In genomic region chr4:53908661-53909078, GRCh38 we compare ENCODE assay signal across 8 cellular contexts.
DNase-seq lines count a peak whose midpoint lies in the region; ATAC-seq, FAIRE-seq and TF ChIP-seq lines count a peak whose summit lies in the region.

No MANE protein-coding gene starts in this region.

- H3K27me3 ChIP-seq in endocrine pancreas (ENCODE audit: control insufficient read depth, insufficient read depth, low read length) (no peaks in the 10 kb centered on the region), mesendoderm (ENCODE audit: insufficient read depth, low read length, poor library complexity) (no peaks in the 10 kb centered on the region)

- TF ChIP-seq RAD21 in A549 (conservative IDR thresholded peaks at IDR 0.05 in 1 of 2, IDR thresholded peaks at IDR 0.05 in 1 of 2): peak; percentile 82 to 83

- POLR2A ChIA-PET in A549 (lab: Yijun Ruan, JAX): interaction anchor here (0.5 to 1.2 kb wide), 2 partner anchors 307 to 324 kb away, joined by 3 read pairs; no protein-coding TSS in a partner anchor
- POLR2A ChIA-PET in GM10248 (lab: Yijun Ruan, JAX): no interaction called here

- TF ChIP-seq POLR2A in A549 (IDR thresholded peaks at IDR 0.05; ENCODE audit: low read length): no peak

- WGBS in A549 (ENCODE audit: missing lambda C conversion rate): 11% methylated on average over 8 of the region's 8 CpGs
- WGBS in mesendoderm (ENCODE audit: extremely low coverage, insufficient coverage, low lambda C conversion rate): no CpG with 5 or more reads among the region's 8 CpGs
- whole genome bisulfite sequencing in urinary bladder: 3% methylated on average over 8 of the region's 8 CpGs

- H3K9ac ChIP-seq in endocrine pancreas (ENCODE audit: control insufficient read depth, insufficient read depth, low read length) (no peak overlapping the region), mesendoderm (ENCODE audit: low read length) (peak overlapping the region; percentile 26)

- H2BK15ac ChIP-seq in mesendoderm (replicated peaks; ENCODE audit: low read depth): no peak overlapping the region

- no peak overlapping the region for H2AK5ac ChIP-seq in mesendoderm (ENCODE audit: low read length)

- peak overlapping the region; percentile 84 for H3K56ac ChIP-seq in mesendoderm (ENCODE audit: low read length)

- no peaks in the 10 kb centered on the region for H3K79me1 ChIP-seq in mesendoderm (ENCODE audit: low read length)

- no peak overlapping the region for H2BK120ac ChIP-seq in mesendoderm (ENCODE audit: low read depth, low read length)

- H3K27ac ChIP-seq in A549 (peak overlapping the region; percentile 50 to 70; a peak in 5 of 6 replicates), mesendoderm (ENCODE audit: low read depth, low read length) (no peak overlapping the region), urinary bladder (ENCODE audit: low read depth) (no peak overlapping the region)

- DNase-seq in A549 (ENCODE audit: low read depth in 1 of 2, low spot score in 1 of 2) (peak; percentile 57 to 77), GM10248 (ENCODE audit: extremely low spot score) (peak; percentile 35), LoVo (ENCODE audit: low spot score) (peak; percentile 74), SIG-M5 (lab: John Stamatoyannopoulos, UW) (peak; percentile 39), mesendoderm (peak; percentile 80)

- FAIRE-seq in A549 (lab: Jason Lieb, UNC): peak; percentile 13

- H3K36me3 ChIP-seq in endocrine pancreas (ENCODE audit: control insufficient read depth, insufficient read depth, low read length): no peaks in the 10 kb centered on the region
- no peaks in the 10 kb centered on the region for H3K36me3 ChIP-seq in mesendoderm (ENCODE audit: control insufficient read depth, insufficient read depth, low read length)
- H3K36me3 ChIP-seq in urinary bladder (ENCODE audit: insufficient read depth): no peaks in the 10 kb centered on the region

- H2BK5ac ChIP-seq in mesendoderm (ENCODE audit: low read length): peak overlapping the region; percentile 72

- peak; percentile 74 for TF ChIP-seq CTCF in A549 (IDR thresholded peaks at IDR 0.05)
- TF ChIP-seq CTCF in GM10248 (IDR thresholded peaks at IDR 0.05; ENCODE audit: control extremely low read depth, extremely low read depth, low read depth, missing control alignments): peak; percentile 62

- CTCF ChIA-PET in A549 (lab: Yijun Ruan, JAX) (interaction anchor here (0.7 to 6.3 kb wide), 22 partner anchors 11 to 895 kb away, joined by 3 to 81 read pairs (median 4); partner anchors contain the start of gene PDGFRA), GM10248 (lab: Yijun Ruan, JAX) (interaction anchor here (0.7 to 9.8 kb wide), 29 partner anchors 8 to 333 kb away, joined by 3 to 113 read pairs (median 4); no protein-coding TSS in a partner anchor)

- no peak overlapping the region for H4K8ac ChIP-seq in mesendoderm (ENCODE audit: low read depth, low read length)

- H3K4me3 ChIP-seq in A549: no peak overlapping the region
- H3K4me3 ChIP-seq in endocrine pancreas (ENCODE audit: control insufficient read depth, insufficient read depth, low read length): peak overlapping the region; percentile 44
- no peak overlapping the region for H3K4me3 ChIP-seq in mesendoderm (ENCODE audit: low read length)
- H3K4me3 ChIP-seq in urinary bladder (ENCODE audit: low read depth, low read length): peak overlapping the region; percentile 5

- H3K9me3 ChIP-seq in A549: no peaks in the 10 kb centered on the region
- H3K9me3 ChIP-seq in endocrine pancreas (ENCODE audit: control insufficient read depth, low read length): no peaks in the 10 kb centered on the region

- H3K23ac ChIP-seq in mesendoderm (ENCODE audit: low read length): no peak overlapping the region

- H4K5ac ChIP-seq in mesendoderm (ENCODE audit: low read length): no peak overlapping the region

- no peak for TF ChIP-seq EP300 in A549 (IDR thresholded peaks at IDR 0.05)

- no peak overlapping the region for H3K18ac ChIP-seq in mesendoderm (ENCODE audit: low read length)

- ATAC-seq in A549 (peak; percentile 91 to 97), GM18517 (IDR thresholded peaks at IDR 0.05; ENCODE audit: unreplicated experiment) (no peak)

- peaks cover 19% of the 10 kb centered on the region; the same call in 2 of the 3 replicates for H3K4me1 ChIP-seq in A549
- peaks cover 4% of the 10 kb centered on the region for H3K4me1 ChIP-seq in endocrine pancreas (ENCODE audit: control insufficient read depth, insufficient read depth, low read length)
- H3K4me1 ChIP-seq in mesendoderm (ENCODE audit: control insufficient read depth, low read depth, low read length): peaks cover 5% of the 10 kb centered on the region
- no peaks in the 10 kb centered on the region for H3K4me1 ChIP-seq in urinary bladder (ENCODE audit: insufficient read depth)

- peak overlapping the region; percentile 76 for H3K4me2 ChIP-seq in A549
- no peak overlapping the region for H3K4me2 ChIP-seq in mesendoderm (ENCODE audit: low read length)

- H3K4ac ChIP-seq in mesendoderm (ENCODE audit: low read depth, low read length): no peak overlapping the region

- no peaks in the 10 kb centered on the region for H3K79me2 ChIP-seq in mesendoderm (ENCODE audit: control insufficient read depth, insufficient read depth, low read length)

TF ChIP-seq in A549, 52 proteins besides CTCF, POLR2A, EP300 and RAD21:
- TF ChIP-seq KDM1A (IDR thresholded peaks at IDR 0.05; ENCODE audit: low read depth): no peak
- TF ChIP-seq RCOR1 (IDR thresholded peaks at IDR 0.05; ENCODE audit: low read depth, low read length): no peak
- TF ChIP-seq ELK1 (IDR thresholded peaks at IDR 0.05; ENCODE audit: low read depth, low read length): no peak
- no peak for TF ChIP-seq TP53 (CRISPR knock-in tag; IDR thresholded peaks at IDR 0.05)
- TF ChIP-seq SMC3 (IDR thresholded peaks at IDR 0.05): peak; percentile 81
- no peak for TF ChIP-seq ESRRA (IDR thresholded peaks at IDR 0.05; ENCODE audit: borderline replicate concordance, low read length)
- TF ChIP-seq ZNF302 (CRISPR knock-in tag; IDR thresholded peaks at IDR 0.05): no peak
- no peak for TF ChIP-seq REST (IDR thresholded peaks at IDR 0.05)
- TF ChIP-seq CHD4 (IDR thresholded peaks at IDR 0.05; ENCODE audit: borderline replicate concordance): no peak
- TF ChIP-seq CEBPB (IDR thresholded peaks at IDR 0.05): peak; percentile 6 to 67; a peak in 3 of 4 replicates
- no peak for TF ChIP-seq ZFP36 (IDR thresholded peaks at IDR 0.05; ENCODE audit: borderline replicate concordance, partially characterized antibody)

Comparison
In these comparisons a context has a peak if more than half of its experiments do, and no peak if none do; other contexts are left out.
1. H3K27ac ChIP-seq: peak in A549 (2 of 2); none in mesendoderm (single experiment) and urinary bladder (single experiment).
2. H3K4me3 ChIP-seq: peak in endocrine pancreas (single experiment) and urinary bladder (single experiment); none in A549 (single experiment) and mesendoderm (single experiment).
3. Peak in every context shown above with its lines, with median percentiles within 50 percentile points of each other: DNase-seq.